8 cellular contexts compared by ENCODE assay signal in the genomic region with DNA sequence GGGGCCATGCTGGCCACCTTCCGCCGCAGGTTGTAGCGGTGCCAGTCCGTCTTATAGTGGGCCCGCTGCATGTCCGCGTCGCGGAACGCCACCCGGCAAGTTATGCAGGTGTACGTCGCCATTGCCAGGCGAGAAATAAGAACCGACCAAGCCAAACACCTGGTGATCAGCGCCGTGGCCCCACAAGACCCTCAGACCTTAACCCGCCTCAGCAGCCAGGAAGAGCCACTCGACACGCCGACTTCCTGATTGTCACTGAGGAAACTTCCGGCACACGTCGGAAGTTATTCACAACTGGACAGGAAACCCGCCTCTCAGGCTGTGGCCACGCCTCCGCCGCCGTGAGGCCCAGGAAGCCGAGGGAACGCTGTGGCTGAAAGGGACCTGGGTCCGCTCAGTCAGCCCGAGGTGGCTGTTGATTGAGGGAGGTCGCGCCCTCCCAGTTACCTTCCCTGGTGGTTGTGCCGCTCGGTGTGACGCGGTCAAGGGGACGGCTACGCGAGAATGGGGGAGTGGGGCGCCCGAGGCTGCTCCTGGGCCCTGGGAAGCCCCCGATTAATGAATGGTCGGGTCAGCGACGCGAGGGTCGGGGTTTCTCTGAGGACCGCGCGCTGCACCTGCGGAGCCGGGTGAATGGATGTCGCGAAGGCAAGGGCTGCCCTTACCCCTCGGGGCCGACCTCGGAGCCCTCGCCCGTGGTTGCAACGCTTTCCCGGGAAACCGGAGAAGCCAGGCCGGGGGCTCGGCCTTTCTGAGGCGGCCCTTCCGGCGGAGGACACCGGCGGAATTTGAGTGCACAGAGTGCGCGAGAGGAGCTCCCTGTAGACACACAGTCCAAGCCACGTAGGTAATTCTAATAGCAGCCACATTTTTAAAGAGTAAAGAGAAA. TPM values are rescaled to one million over a fixed set of nuclear protein-coding genes. Genes with fewer than 3 reads are reported as not detected.
DNase-seq lines count a peak whose midpoint lies in the region; ATAC-seq and TF ChIP-seq lines count a peak whose summit lies in the region.

A gene with protein sequence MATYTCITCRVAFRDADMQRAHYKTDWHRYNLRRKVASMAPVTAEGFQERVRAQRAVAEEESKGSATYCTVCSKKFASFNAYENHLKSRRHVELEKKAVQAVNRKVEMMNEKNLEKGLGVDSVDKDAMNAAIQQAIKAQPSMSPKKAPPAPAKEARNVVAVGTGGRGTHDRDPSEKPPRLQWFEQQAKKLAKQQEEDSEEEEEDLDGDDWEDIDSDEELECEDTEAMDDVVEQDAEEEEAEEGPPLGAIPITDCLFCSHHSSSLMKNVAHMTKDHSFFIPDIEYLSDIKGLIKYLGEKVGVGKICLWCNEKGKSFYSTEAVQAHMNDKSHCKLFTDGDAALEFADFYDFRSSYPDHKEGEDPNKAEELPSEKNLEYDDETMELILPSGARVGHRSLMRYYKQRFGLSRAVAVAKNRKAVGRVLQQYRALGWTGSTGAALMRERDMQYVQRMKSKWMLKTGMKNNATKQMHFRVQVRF (minus strand): TSS at position 257 of the 889 bp plus-strand sequence. CDS start 135 bp downstream, at position 122.

- TF ChIP-seq POLR2A in GM15510 (IDR thresholded peaks at IDR 0.05; ENCODE audit: borderline replicate concordance, extremely low read depth, insufficient read length) (peak; percentile 96), adrenal gland (IDR thresholded peaks at IDR 0.05) (peak; percentile 21 to 75), heart left ventricle (IDR thresholded peaks at IDR 0.05) (peak; percentile 31 to 90)

- peak within 1 kb of the TSS; percentile 52 to 99 (median 84) for H3K4me3 ChIP-seq in adrenal gland
- H3K4me3 ChIP-seq in heart left ventricle: peak within 1 kb of the TSS; percentile 81 to 97 (median 90)

- 0 to 1% (median 0%) methylated on average over 23 to 75 of the region's 75 CpGs for WGBS in adrenal gland, 4 donors
- 0 to 1% (median 0%) methylated on average over 43 to 75 of the region's 75 CpGs for WGBS in heart left ventricle, 4 donors

- DNase-seq in NCI-H146 treated with DMSO at 0.1 percent for 48 hours (lab: John Stamatoyannopoulos, UW; ENCODE audit: unreplicated experiment): peak; percentile 82
- peak; percentile 74 to 93 (median 82) for DNase-seq in T-helper 1 cell
- peak; percentile 86 to 94 (median 91) for DNase-seq in adrenal gland
- peak; percentile 91 to 96 (median 93) for DNase-seq in heart left ventricle
- DNase-seq in posterior cingulate gyrus: peak; percentile 83 to 98 (median 90)
- DNase-seq in type B pancreatic cell (ENCODE audit: extremely low spot score, unreplicated experiment): peak; percentile 86

- peaks cover 53% of the 10 kb centered on the region for H3K4me1 Mint-ChIP-seq in type B pancreatic cell (ENCODE audit: unreplicated experiment)

- intact Hi-C loops in adrenal gland (cut with DNase I) (no loop called here), heart left ventricle (cut with DNase I) (loop anchor here in 3 of 10 donors (5.0 kb wide), 3 partner anchors 87 to 202 kb away; a partner anchor contains a TSS), posterior cingulate gyrus (cut with DNase I) (no loop called here)

- ATAC-seq in HG02884 (IDR thresholded peaks at IDR 0.05; ENCODE audit: unreplicated experiment): peak; percentile 70
- peak; percentile 81 to 93 (median 92) for ATAC-seq in heart left ventricle

- H3K9me3 ChIP-seq in adrenal gland (replicated peaks in 1 of 3) (no peaks in the 10 kb centered on the region), heart left ventricle (no peaks in the 10 kb centered on the region)

- H3K27me3 Mint-ChIP-seq in type B pancreatic cell: no peaks in the 10 kb centered on the region

- H3K9me3 Mint-ChIP-seq in type B pancreatic cell: no peaks in the 10 kb centered on the region

- H3K36me3 Mint-ChIP-seq in type B pancreatic cell: peaks cover 23% of the 10 kb centered on the region

- H3K36me3 ChIP-seq in adrenal gland (replicated peaks in 1 of 2): peaks cover 0 to 28% of the 10 kb centered on the region in 2 donors
- peaks cover 0 to 31% (median 28%) of the 10 kb centered on the region in 9 donors for H3K36me3 ChIP-seq in heart left ventricle

- TF ChIP-seq CTCF in adrenal gland (IDR thresholded peaks at IDR 0.05) (no peak), heart left ventricle (IDR thresholded peaks at IDR 0.05) (no peak), type B pancreatic cell (conservative IDR thresholded peaks at IDR 0.05) (no peak)

- H3K4me1 ChIP-seq in adrenal gland (replicated peaks in 1 of 2) (peaks cover 25 to 54% of the 10 kb centered on the region in 2 donors), heart left ventricle (peaks cover 4 to 85% (median 61%) of the 10 kb centered on the region in 12 donors)

- H3K27ac ChIP-seq in adrenal gland (peak within 1 kb of the TSS in 4 of 5 donors; percentile 47 to 91 (median 72)), heart left ventricle (peak within 1 kb of the TSS; percentile 86 to 97 (median 92))

- H3K27ac Mint-ChIP-seq in type B pancreatic cell: peak within 1 kb of the TSS; percentile 96

- H3K4me3 Mint-ChIP-seq in type B pancreatic cell: peak within 1 kb of the TSS; percentile 94

- H3K27me3 ChIP-seq in adrenal gland (no peaks in the 10 kb centered on the region), heart left ventricle (no peaks in the 10 kb centered on the region)

RNA-seq across cellular contexts. Expression of the gene that starts here (rescaled TPM):
- total RNA-seq in adrenal gland: 10 to 100 TPM in 7 of 8 donors, 1 to 10 TPM in 1; 9.2 to 28.0 (median 21.8) TPM
- 10 to 100 TPM; 10.0 to 33.5 (median 12.6) TPM for polyA plus RNA-seq in adrenal gland
- 10 to 100 TPM; 43.7 to 97.3 (median 58.4) TPM for total RNA-seq in heart left ventricle
- polyA plus RNA-seq in heart left ventricle: 100 to 1,000 TPM in 1 of 2 donors, 10 to 100 TPM in 1; 48.9 to 171 TPM
- total RNA-seq in type B pancreatic cell (ENCODE audit: low replicate concordance): 24.3 and 32.5 TPM in 2 replicates

Comparison
In these comparisons a context has a peak if more than half of its experiments do, and no peak if none do; other contexts are left out.
1. Peak in every context shown above with its lines: DNase-seq, ATAC-seq, H3K4me3 ChIP-seq and H3K27ac ChIP-seq.